ENCODE assay signal across 35 cellular contexts in the genomic region with DNA sequence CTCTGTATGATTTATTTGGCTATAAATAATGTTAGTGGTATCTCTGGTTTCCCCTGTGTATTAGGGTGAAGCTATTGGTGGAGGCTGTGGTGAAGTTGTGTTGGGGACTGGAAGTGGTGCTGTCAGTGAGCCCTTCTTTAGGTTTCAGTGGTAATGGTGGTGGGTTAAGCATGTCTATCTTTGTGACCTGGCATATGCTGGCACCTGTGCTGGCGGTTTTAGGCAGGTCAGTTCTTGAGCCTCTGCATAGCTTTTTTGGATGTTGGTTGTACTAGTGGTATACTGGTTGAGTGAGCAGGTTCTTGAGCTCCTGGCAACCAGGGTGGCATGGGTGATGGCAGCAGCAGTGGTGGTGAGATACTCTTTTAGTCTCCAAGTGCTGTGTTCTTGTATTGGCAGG.
"Had no signal": no experiment of that assay in that cellular context is flagged by ENCODE, and none has a peak within 500 bp of the region (broad histone marks: within the 10 kb centered on the region; RNA-seq: fewer than 3 reads in every experiment).

No MANE protein-coding gene starts in this region.

- H3K27ac Mint-ChIP-seq: activated naive CD4-positive, alpha-beta T cell treated with anti-CD3 and anti-CD28 coated beads for 36 hours; activated naive CD4-positive, alpha-beta T cell treated with anti-CD3 and anti-CD28 coated beads, Interleukin-2, amount 10 ng/mL, durations not matched to agents 7 days and 5 days; activated naive CD4-positive, alpha-beta T cell treated with anti-CD3 and anti-CD28 coated beads, Interleukin-2, amount 50 U/mL, for 24 hours; activated naive CD4-positive, alpha-beta T cell treated with anti-CD3 and anti-CD28 coated beads, Interleukin-2, amount 50 U/mL, for 72 hours; activated naive CD8-positive, alpha-beta T cell; activated naive CD8-positive, alpha-beta T cell treated with anti-CD3 and anti-CD28 coated beads for 36 hours; activated naive CD8-positive, alpha-beta T cell treated with anti-CD3 and anti-CD28 coated beads, Interleukin-2, amount 10 ng/mL, durations not matched to agents 7 days and 5 days; activated naive CD8-positive, alpha-beta T cell treated with anti-CD3 and anti-CD28 coated beads, Interleukin-2, amount 50 U/mL, for 24 hours; activated T-cell treated with anti-CD3 and anti-CD28 coated beads, Interleukin-2, amount 50 U/mL, for 24 hours; activated T-cell treated with anti-CD3 and anti-CD28 coated beads, Interleukin-2, amount 50 U/mL, for 72 hours; activated T-helper 1 cell treated with anti-CD3 and anti-CD28 coated beads, Interleukin-12 subunit alpha, Interleukin-12 subunit beta, Interleukin-2, Interleukin-4 antibody, amounts not matched to agents 30 ng/mL and 10 ng/mL and 1 ng/mL, durations not matched to agents 14 hours and 24 hours and 36 hours; activated T-helper 17 cell treated with anti-CD3 and anti-CD28 coated beads, Interleukin-2, amount 50 U/mL, for 72 hours; activated T-helper 2 cell treated with anti-CD3 and anti-CD28 coated beads, Interferon-gamma antibody, Interleukin-2, Interleukin-4, amounts not matched to agents 10 μg/mL and 5 μg/mL and 100 μg/mL, durations not matched to agents 14 hours and 24 hours and 36 hours; brain had no signal

- H3K4me3 Mint-ChIP-seq: activated naive CD4-positive, alpha-beta T cell treated with anti-CD3 and anti-CD28 coated beads for 36 hours; activated naive CD4-positive, alpha-beta T cell treated with anti-CD3 and anti-CD28 coated beads, Interleukin-2, amount 10 ng/mL, durations not matched to agents 7 days and 5 days; activated naive CD4-positive, alpha-beta T cell treated with anti-CD3 and anti-CD28 coated beads, Interleukin-2, amount 50 U/mL, for 24 hours; activated naive CD8-positive, alpha-beta T cell; activated naive CD8-positive, alpha-beta T cell treated with anti-CD3 and anti-CD28 coated beads for 36 hours; activated naive CD8-positive, alpha-beta T cell treated with anti-CD3 and anti-CD28 coated beads, Interleukin-2, amount 10 ng/mL, durations not matched to agents 7 days and 5 days; activated naive CD8-positive, alpha-beta T cell treated with anti-CD3 and anti-CD28 coated beads, Interleukin-2, amount 50 U/mL, for 24 hours; activated T-cell treated with anti-CD3 and anti-CD28 coated beads, Interleukin-2, amount 50 U/mL, for 24 hours; activated T-cell treated with anti-CD3 and anti-CD28 coated beads, Interleukin-2, amount 50 U/mL, for 4 hours; activated T-cell treated with anti-CD3 and anti-CD28 coated beads, Interleukin-2, amount 50 U/mL, for 72 hours; activated T-helper 1 cell treated with anti-CD3 and anti-CD28 coated beads, Interleukin-12 subunit alpha, Interleukin-12 subunit beta, Interleukin-2, Interleukin-4 antibody, amounts not matched to agents 30 ng/mL and 10 ng/mL and 1 ng/mL, durations not matched to agents 14 hours and 24 hours and 36 hours; activated T-helper 17 cell treated with anti-CD3 and anti-CD28 coated beads, Interleukin-2, amount 50 U/mL, for 72 hours; brain; central memory CD8-positive, alpha-beta T cell had no signal

- ATAC-seq: activated naive CD4-positive, alpha-beta T cell treated with anti-CD3 and anti-CD28 coated beads, Interleukin-2, amount 50 U/mL, for 72 hours; activated naive CD8-positive, alpha-beta T cell treated with anti-CD3 and anti-CD28 coated beads, Interleukin-2, amount 50 U/mL, for 24 hours; activated T-cell treated with anti-CD3 and anti-CD28 coated beads, Interleukin-2, amount 50 U/mL, for 4 hours; activated T-cell treated with anti-CD3 and anti-CD28 coated beads, Interleukin-2, amount 50 U/mL, for 72 hours; activated T-helper 17 cell treated with anti-CD3 and anti-CD28 coated beads, Interleukin-2, amount 50 U/mL, for 72 hours; body of pancreas had no signal

- H3K4me1 Mint-ChIP-seq: activated naive CD4-positive, alpha-beta T cell treated with anti-CD3 and anti-CD28 coated beads, Interleukin-2, amount 10 ng/mL, durations not matched to agents 7 days and 5 days; activated naive CD4-positive, alpha-beta T cell treated with anti-CD3 and anti-CD28 coated beads, Interleukin-2, amount 50 U/mL, for 24 hours; activated naive CD8-positive, alpha-beta T cell treated with anti-CD3 and anti-CD28 coated beads for 36 hours; activated naive CD8-positive, alpha-beta T cell treated with anti-CD3 and anti-CD28 coated beads, Interleukin-2, amount 10 ng/mL, durations not matched to agents 7 days and 5 days; activated naive CD8-positive, alpha-beta T cell treated with anti-CD3 and anti-CD28 coated beads, Interleukin-2, amount 50 U/mL, for 24 hours; activated T-helper 17 cell treated with anti-CD3 and anti-CD28 coated beads, Interleukin-2, amount 50 U/mL, for 72 hours; brain; central memory CD8-positive, alpha-beta T cell had no signal

- H3K4me3 ChIP-seq: adrenal gland, ascending aorta, body of pancreas, breast epithelium, cardiac muscle cell had no signal

- H3K36me3 Mint-ChIP-seq: activated naive CD4-positive, alpha-beta T cell treated with anti-CD3 and anti-CD28 coated beads, Interleukin-2, amount 10 ng/mL, durations not matched to agents 7 days and 5 days; activated naive CD8-positive, alpha-beta T cell treated with anti-CD3 and anti-CD28 coated beads for 36 hours; brain had no signal

- DNase-seq: activated effector memory CD4-positive, alpha-beta T cell treated with anti-CD3 and anti-CD28 coated beads, Interleukin-2, amount 50 U/mL, for 16 hours; activated effector memory CD4-positive, alpha-beta T cell treated with Interleukin-2 at 50 U/mL for 16 hours; activated gamma-delta T cell; activated gamma-delta T cell treated with Interleukin-2 at 50 U/mL for 16 hours; activated naive CD4-positive, alpha-beta T cell; activated naive CD4-positive, alpha-beta T cell treated with anti-CD3 and anti-CD28 coated beads for 36 hours; activated naive CD4-positive, alpha-beta T cell treated with anti-CD3 and anti-CD28 coated beads, Interleukin-2, amount 10 ng/mL, durations not matched to agents 7 days and 5 days; activated naive CD4-positive, alpha-beta T cell treated with anti-CD3 and anti-CD28 coated beads, Interleukin-2, amount 50 U/mL, for 16 hours; activated naive CD4-positive, alpha-beta T cell treated with Interleukin-2 at 50 U/mL for 16 hours; activated naive CD8-positive, alpha-beta T cell treated with anti-CD3 and anti-CD28 coated beads for 36 hours; activated naive CD8-positive, alpha-beta T cell treated with anti-CD3 and anti-CD28 coated beads, Interleukin-2, amount 10 ng/mL, durations not matched to agents 7 days and 5 days; activated naive CD8-positive, alpha-beta T cell treated with anti-CD3 and anti-CD28 coated beads, Interleukin-2, amount 50 U/mL, for 24 hours; activated T-cell treated with anti-CD3 and anti-CD28 coated beads, Interleukin-2, amount 50 U/mL, for 24 hours; activated T-cell treated with anti-CD3 and anti-CD28 coated beads, Interleukin-2, amount 50 U/mL, for 4 hours; activated T-cell treated with anti-CD3 and anti-CD28 coated beads, Interleukin-2, amount 50 U/mL, for 48 hours; activated T-cell treated with anti-CD3 and anti-CD28 coated beads, Interleukin-2, amount 50 U/mL, for 72 hours; adrenal gland; amniotic stem cell; aorta; brain microvascular endothelial cell; caudate nucleus; central memory CD4-positive, alpha-beta T cell; cerebellar nuclear complex had no signal

- H3K4me1 ChIP-seq: adrenal gland, ascending aorta, body of pancreas, breast epithelium had no signal

- H3K36me3 ChIP-seq: adrenal gland, ascending aorta, brain microvascular endothelial cell, breast epithelium, cardiac muscle cell had no signal

- H3K27ac ChIP-seq: adrenal gland, ascending aorta, body of pancreas, brain microvascular endothelial cell, breast epithelium, cardiac muscle cell had no signal

- H3K27me3 ChIP-seq: adrenal gland, ascending aorta, body of pancreas, brain microvascular endothelial cell, breast epithelium had no signal

- H3K27me3 Mint-ChIP-seq: activated naive CD4-positive, alpha-beta T cell treated with anti-CD3 and anti-CD28 coated beads, Interleukin-2, amount 10 ng/mL, durations not matched to agents 7 days and 5 days had no signal

- H3K9me3 ChIP-seq: adrenal gland, ascending aorta, body of pancreas had no signal
